Comparison of ENCODE assay signal across 12 cellular contexts in the genomic region with DNA sequence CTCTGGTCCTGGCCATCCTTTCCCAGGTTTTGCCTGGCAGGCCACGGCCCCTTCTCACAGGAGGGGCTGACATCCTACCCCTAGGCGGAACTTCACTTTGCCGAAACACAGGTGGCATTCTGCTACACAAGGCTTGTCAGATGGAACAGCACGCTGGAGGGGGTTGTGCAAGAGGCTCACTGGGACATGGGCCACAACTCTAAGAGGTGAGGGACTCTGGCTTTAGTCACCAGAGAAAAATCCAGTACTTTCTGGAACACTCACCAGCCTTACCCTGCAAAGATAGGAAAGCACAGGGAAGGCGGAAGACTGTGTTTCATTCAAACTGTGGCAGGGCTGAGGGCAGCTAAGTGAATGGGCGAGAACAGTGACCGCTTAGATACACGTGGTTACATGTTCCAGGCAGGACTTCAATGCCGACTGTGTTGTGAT. TPM values are rescaled to one million over a fixed set of nuclear protein-coding genes. Genes with fewer than 3 reads are reported as not detected.
DNase-seq lines count a peak whose midpoint lies in the region; ATAC-seq, FAIRE-seq and TF ChIP-seq lines count a peak whose summit lies in the region.
"Had no signal": no experiment of that assay in that cellular context is flagged by ENCODE, and none has a peak within 500 bp of the region (broad histone marks: within the 10 kb centered on the region; RNA-seq: fewer than 3 reads in every experiment).

No MANE protein-coding gene starts in this region.

- no peaks in the 10 kb centered on the region for H3K9me3 ChIP-seq in small intestine (ENCODE audit: control insufficient read depth, low read depth)

- no peaks in the 10 kb centered on the region for H3K36me3 ChIP-seq in small intestine (ENCODE audit: control insufficient read depth in 2 of 2, insufficient read depth in 2 of 2, low read length in 2 of 2)

- H3K9me3 Mint-ChIP-seq in MCF 10A (ENCODE audit: unreplicated experiment) = no peaks in the 10 kb centered on the region
- H3K9me3 Mint-ChIP-seq: stimulated activated naive B cell treated with anti-CD40 and anti-IgM and Interleukin-4, amounts not matched to agents 10 μg/mL and 1 μg/mL and 100 μg/mL, for 72 hours; T-helper 1 cell treated with Interleukin-12 subunit alpha and Interleukin-12 subunit beta and Interleukin-4 antibody, amounts not matched to agents 30 μg/mL and 1 μg/mL, for 36 hours had no signal

- ATAC-seq in HG02981 (IDR thresholded peaks at IDR 0.05; ENCODE audit: unreplicated experiment) = no peak
- ATAC-seq: stimulated activated naive B cell treated with anti-CD40 and anti-IgM and Interleukin-4, amounts not matched to agents 10 μg/mL and 1 μg/mL and 100 μg/mL, for 72 hours had no signal

- no peaks in the 10 kb centered on the region for H3K27me3 Mint-ChIP-seq in MCF 10A (ENCODE audit: insufficient read depth, unreplicated experiment)

- intact Hi-C loops in MCF 10A (cut with micrococcal nuclease) = loop anchor here (1.0 to 2.0 kb wide), 2 partner anchors 15 to 47 kb away; no protein-coding TSS in a partner anchor

- peak; percentile 79 for DNase-seq in HCEC 1CT
- DNase-seq in MCF 10A (ENCODE audit: unreplicated experiment) = peak; percentile 93
- DNase-seq in iris pigment epithelial cell (ENCODE audit: low read depth) = peak; percentile 75
- DNase-seq in small intestine = no peak
- DNase-seq in stimulated activated CD8-positive, alpha-beta memory T cell treated with anti-CD3 and anti-CD28 coated beads, Interleukin-4, amount 100 ng/mL, for 48 hours = no peak
- no peak for DNase-seq in NCI-H524 (lab: John Stamatoyannopoulos, UW)
- DNase-seq in NCI-H146 treated with DMSO at 0.1 percent for 48 hours (lab: John Stamatoyannopoulos, UW; ENCODE audit: unreplicated experiment) = no peak
- DNase-seq: NCI-H1092 treated with DMSO at 0.1 percent for 48 hours; stimulated activated naive B cell treated with anti-CD40 and anti-IgM and Interleukin-4, amounts not matched to agents 10 μg/mL and 1 μg/mL and 100 μg/mL, for 72 hours had no signal

- WGBS in small intestine, 3 donors = 50 to 63% (median 58%) methylated on average over 9 of the region's 9 CpGs

- POLR2A ChIA-PET in MCF 10A (lab: Yijun Ruan, JAX) = interaction anchor here (0.7 to 5.8 kb wide), 2 partner anchors 8 to 16 kb away, joined by 3 to 96 read pairs; a partner anchor contains a TSS

- BruUV-seq in MCF 10A (replicated peaks; lab: Mats Ljungman, UMichigan) = no TSS peak

- H3K4me3 Mint-ChIP-seq in MCF 10A (ENCODE audit: unreplicated experiment) = peak overlapping the region; percentile 55
- H3K4me3 Mint-ChIP-seq: stimulated activated naive B cell treated with anti-CD40 and anti-IgM and Interleukin-4, amounts not matched to agents 10 μg/mL and 1 μg/mL and 100 μg/mL, for 72 hours; T-helper 1 cell treated with Interleukin-12 subunit alpha and Interleukin-12 subunit beta and Interleukin-4 antibody, amounts not matched to agents 30 μg/mL and 1 μg/mL, for 36 hours had no signal

- peak overlapping the region; percentile 40 to 62 for H3K27ac ChIP-seq in small intestine (ENCODE audit: low read depth in 1 of 2, low read length in 1 of 2)

- H3K27ac Mint-ChIP-seq in MCF 10A (ENCODE audit: low read depth, unreplicated experiment) = peak overlapping the region; percentile 85
- H3K27ac Mint-ChIP-seq: stimulated activated naive B cell treated with anti-CD40 and anti-IgM and Interleukin-4, amounts not matched to agents 10 μg/mL and 1 μg/mL and 100 μg/mL, for 72 hours; T-helper 1 cell treated with Interleukin-12 subunit alpha and Interleukin-12 subunit beta and Interleukin-4 antibody, amounts not matched to agents 30 μg/mL and 1 μg/mL, for 36 hours had no signal

- peaks cover 28 to 30% of the 10 kb centered on the region in 2 donors for H3K4me1 ChIP-seq in small intestine (ENCODE audit: control insufficient read depth in 2 of 2, insufficient read depth in 1 of 2, low read depth in 1 of 2, low read length in 1 of 2)

- H3K4me1 Mint-ChIP-seq in MCF 10A (ENCODE audit: insufficient read depth, unreplicated experiment) = peaks cover 46% of the 10 kb centered on the region

- no peak overlapping the region for H3K4me3 ChIP-seq in small intestine (ENCODE audit: low read depth in 1 of 2, low read length in 2 of 2)

- no peak for TF ChIP-seq CTCF in MCF 10A (IDR thresholded peaks at IDR 0.05; ENCODE audit: unreplicated experiment)

- no peak for FAIRE-seq in small intestine (lab: Jason Lieb, UNC)

- CTCF ChIA-PET in MCF 10A (lab: Yijun Ruan, JAX) = interaction anchor here (0.6 to 1.4 kb wide), 4 partner anchors 9 to 37 kb away, joined by 3 to 9 read pairs (median 4); no protein-coding TSS in a partner anchor

- peaks cover 13% of the 10 kb centered on the region for H3K36me3 Mint-ChIP-seq in MCF 10A (ENCODE audit: insufficient read depth, unreplicated experiment)
- H3K36me3 Mint-ChIP-seq: stimulated activated naive B cell treated with anti-CD40 and anti-IgM and Interleukin-4, amounts not matched to agents 10 μg/mL and 1 μg/mL and 100 μg/mL, for 72 hours had no signal

- no peaks in the 10 kb centered on the region for H3K27me3 ChIP-seq in small intestine (ENCODE audit: control insufficient read depth in 2 of 2, insufficient read depth in 2 of 2, low read length in 2 of 2)

RNA-seq across cellular contexts. Expression of a gene that starts 18.3 kb away (rescaled TPM):
- total RNA-seq in MCF 10A (2022) = 11.0 and 12.2 TPM in 2 replicates
- 10 to 100 TPM; 46.5 to 60.8 (median 57.4) TPM for polyA plus RNA-seq in small intestine

RNA-seq across cellular contexts. Expression of a gene that starts 31.8 kb away (rescaled TPM):
- not detected in 2 replicates for total RNA-seq in MCF 10A (2022)
- not detected for polyA plus RNA-seq in small intestine
- polyA plus RNA-seq: neural cell had no signal

Comparison
In these comparisons a context has a peak if more than half of its experiments do, and no peak if none do; other contexts are left out.
1. DNase-seq: peak in HCEC 1CT (single experiment), MCF 10A (single experiment) and iris pigment epithelial cell (single experiment); none in small intestine (single experiment), stimulated activated CD8-positive, alpha-beta memory T cell treated with anti-CD3 and anti-CD28 coated beads, Interleukin-4, amount 100 ng/mL, for 48 hours (single experiment), NCI-H524 (0 of 2) and NCI-H146 treated with DMSO at 0.1 percent for 48 hours (single experiment).